ENCODE assay signal across 23 cellular contexts in genomic region chr12:20546267-20546666, GRCh38.
"Had no signal": no experiment of that assay in that cellular context is flagged by ENCODE, and none has a peak within 500 bp of the region (broad histone marks: within the 10 kb centered on the region; RNA-seq: fewer than 3 reads in every experiment).

No MANE protein-coding gene starts in this region.

- H3K9me3 ChIP-seq: SJCRH30 had no signal

- FAIRE-seq: HTR-8/SVneo, K562, RCC 7860 had no signal

- H3K4me3 Mint-ChIP-seq: IgD-negative memory B cell had no signal

- H3K9me3 Mint-ChIP-seq: IgD-negative memory B cell had no signal

- ATAC-seq: K562 had no signal

- H3K36me3 Mint-ChIP-seq: IgD-negative memory B cell had no signal

- DNase-seq: Kasumi-1, MM.1S, NCI-H1092 treated with DMSO at 0.1 percent for 48 hours, NCI-H1436, NCI-H187, NCI-H2029, NCI-H2081 treated with DMSO at 0.1 percent for 48 hours, NCI-H2171, NCI-H226, NCI-H446, NCI-H510A, NCI-H524 treated with DMSO at 0.1 percent for 48 hours, NCI-H69, NCI-H774, RPMI8226, SHP77, SJCRH30, SW 1271 had no signal

- H3K4me2 ChIP-seq: KMS-11 had no signal

- H3K36me3 ChIP-seq: SJCRH30 had no signal

- H3K9ac ChIP-seq: KMS-11 had no signal

- H3K27ac ChIP-seq: KMS-11, SJCRH30 had no signal

- H3K27me3 ChIP-seq: SJCRH30 had no signal

- H3K27me3 Mint-ChIP-seq: IgD-negative memory B cell had no signal

- H3K4me1 ChIP-seq: SJCRH30 had no signal

- H3K27ac Mint-ChIP-seq: IgD-negative memory B cell had no signal

- H3K4me3 ChIP-seq: K562, SJCRH30 had no signal
